5 cellular contexts compared by ENCODE assay signal in the genomic region with DNA sequence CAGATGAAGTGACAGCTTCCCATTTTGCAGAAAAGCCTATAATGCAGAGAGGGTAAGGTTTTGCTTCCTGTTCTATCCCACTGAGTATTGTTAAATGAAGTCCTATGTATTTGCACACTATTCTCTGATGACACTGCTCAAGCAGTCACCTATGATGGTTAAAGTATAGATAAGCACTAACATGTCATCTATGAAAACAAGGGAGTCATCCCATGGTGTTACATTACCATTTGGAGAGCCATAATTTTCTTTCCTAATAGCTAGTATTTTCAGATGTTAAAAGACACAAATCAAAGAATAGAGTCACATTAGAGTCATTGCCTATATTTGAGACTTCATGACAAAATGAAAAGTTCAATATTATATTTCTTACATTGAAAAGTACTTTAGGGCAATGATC. TPM values are rescaled to one million over a fixed set of nuclear protein-coding genes. Genes with fewer than 3 reads are reported as not detected.
"Had no signal": no experiment of that assay in that cellular context is flagged by ENCODE, and none has a peak within 500 bp of the region (broad histone marks: within the 10 kb centered on the region; RNA-seq: fewer than 3 reads in every experiment).

No MANE protein-coding gene starts in this region.

- H3K4me2 ChIP-seq: GM23338 had no signal

- DNase-seq: H9, HCEC 1CT, IMR-90 had no signal

- H2AFZ ChIP-seq: GM23338 had no signal

- H3K4me3 ChIP-seq: GM23338, K562 had no signal

RNA-seq across cellular contexts. Expression of gene GRB14, which starts 42.8 kb away (rescaled TPM):
- polyA plus RNA-seq: IMR-90, K562 had no signal
